10 cellular contexts compared by ENCODE assay signal in genomic region chr20:31716351-31716750, GRCh38. TPM values are rescaled to one million over a fixed set of nuclear protein-coding genes. Genes with fewer than 3 reads are reported as not detected.
DNase-seq lines count a peak whose midpoint lies in the region; ATAC-seq, FAIRE-seq and TF ChIP-seq lines count a peak whose summit lies in the region.
"Had no signal": no experiment of that assay in that cellular context is flagged by ENCODE, and none has a peak within 500 bp of the region (broad histone marks: within the 10 kb centered on the region; RNA-seq: fewer than 3 reads in every experiment).

No MANE protein-coding gene starts in this region.

- peak overlapping the region; percentile 21 for H3K27ac Mint-ChIP-seq in T-helper 2 cell treated with Interferon-gamma antibody and Interleukin-4, amounts not matched to agents 5 μg/mL and 100 μg/mL, for 36 hours
- peak overlapping the region; percentile 99 for H3K27ac Mint-ChIP-seq in activated naive CD8-positive, alpha-beta T cell

- in situ Hi-C loops in ACHN (cut with HindIII; ENCODE audit: low pct_ligation_motif_present, low pct_unique_long_range_greater_than_20kb, low sequenced_read_pairs) = no loop called here

- H3K36me3 ChIP-seq in kidney (ENCODE audit: control insufficient read depth in 1 of 2, insufficient read depth in 2 of 2, low read length in 2 of 2) = peaks cover 5 to 17% of the 10 kb centered on the region in 2 donors

- intact Hi-C loops in kidney (cut with DNase I) = no loop called here

- peak overlapping the region; percentile 33 to 50 for H3K4me3 ChIP-seq in kidney (ENCODE audit: low read length in 2 of 2)

- peaks cover 74% of the 10 kb centered on the region for H3K36me3 Mint-ChIP-seq in T-helper 2 cell treated with Interferon-gamma antibody and Interleukin-4, amounts not matched to agents 5 μg/mL and 100 μg/mL, for 36 hours (ENCODE audit: low read depth)
- peaks cover 58% of the 10 kb centered on the region for H3K36me3 Mint-ChIP-seq in activated naive CD8-positive, alpha-beta T cell

- no peaks in the 10 kb centered on the region for H3K9me3 Mint-ChIP-seq in T-helper 2 cell treated with Interferon-gamma antibody and Interleukin-4, amounts not matched to agents 5 μg/mL and 100 μg/mL, for 36 hours
- no peaks in the 10 kb centered on the region for H3K9me3 Mint-ChIP-seq in activated naive CD8-positive, alpha-beta T cell (ENCODE audit: low read depth)

- DNase-seq in T-helper 2 cell treated with Interferon-gamma antibody and Interleukin-4, amounts not matched to agents 5 μg/mL and 100 μg/mL, for 36 hours (ENCODE audit: low spot score) = no peak
- DNase-seq in T-helper 2 cell (no peak), kidney (no peak), superior temporal gyrus (ENCODE audit: extremely low spot score) (peak; percentile 27), ACHN (no peak)
- DNase-seq: pancreas, trophoblast cell had no signal

- FAIRE-seq in kidney (lab: Jason Lieb, UNC) = no peak
- FAIRE-seq: pancreas had no signal

- no peaks in the 10 kb centered on the region for H3K9me3 ChIP-seq in kidney (ENCODE audit: control insufficient read depth in 1 of 2, low read length in 2 of 2)
- H3K9me3 ChIP-seq: pancreas had no signal

- peak overlapping the region; percentile 80 for H3K4me3 Mint-ChIP-seq in T-helper 2 cell treated with Interferon-gamma antibody and Interleukin-4, amounts not matched to agents 5 μg/mL and 100 μg/mL, for 36 hours
- peak overlapping the region; percentile 96 for H3K4me3 Mint-ChIP-seq in activated naive CD8-positive, alpha-beta T cell

- H3K9ac ChIP-seq in kidney (ENCODE audit: low read length in 2 of 2) = peak overlapping the region; percentile 21 to 51

- H3K4me1 ChIP-seq in kidney (ENCODE audit: control insufficient read depth in 1 of 2, insufficient read depth in 1 of 2, low read depth in 1 of 2, low read length in 2 of 2) = peaks cover 61 to 66% of the 10 kb centered on the region in 2 donors

- ATAC-seq in GM18520 (IDR thresholded peaks at IDR 0.05; ENCODE audit: unreplicated experiment) (no peak), GM21367 (IDR thresholded peaks at IDR 0.05; ENCODE audit: unreplicated experiment) (no peak)
- ATAC-seq: pancreas had no signal

- H3K27me3 Mint-ChIP-seq in T-helper 2 cell treated with Interferon-gamma antibody and Interleukin-4, amounts not matched to agents 5 μg/mL and 100 μg/mL, for 36 hours (ENCODE audit: low read depth) = no peaks in the 10 kb centered on the region
- H3K27me3 Mint-ChIP-seq in activated naive CD8-positive, alpha-beta T cell = no peaks in the 10 kb centered on the region

- H3K27ac ChIP-seq in kidney (ENCODE audit: low read depth in 2 of 2, low read length in 2 of 2) = peak overlapping the region; percentile 81 to 90

- peaks cover 77% of the 10 kb centered on the region for H3K4me1 Mint-ChIP-seq in T-helper 2 cell treated with Interferon-gamma antibody and Interleukin-4, amounts not matched to agents 5 μg/mL and 100 μg/mL, for 36 hours (ENCODE audit: low read depth)
- H3K4me1 Mint-ChIP-seq in activated naive CD8-positive, alpha-beta T cell (ENCODE audit: low read depth) = peaks cover 71% of the 10 kb centered on the region

- TF ChIP-seq CTCF in kidney (IDR thresholded peaks at IDR 0.05; ENCODE audit: borderline replicate concordance, extremely low read depth, insufficient read depth) = no peak

RNA-seq across cellular contexts. Expression of gene BCL2L1, which starts 6.3 kb away (rescaled TPM):
- 139 TPM for total RNA-seq in kidney
- 132 TPM for polyA plus RNA-seq in kidney (ENCODE audit: insufficient read depth, low read depth, low replicate concordance)

RNA-seq across cellular contexts. Expression of gene TPX2, which starts 22.7 kb away (rescaled TPM):
- 1.4 TPM for total RNA-seq in kidney
- polyA plus RNA-seq in kidney (ENCODE audit: insufficient read depth, low read depth, low replicate concordance) = 0.47 TPM
